Comparison of ENCODE assay signal across 18 cellular contexts in genomic region chr15:65374334-65374733, GRCh38. TPM values are rescaled to one million over a fixed set of nuclear protein-coding genes. Genes with fewer than 3 reads are reported as not detected.
DNase-seq lines count a peak whose midpoint lies in the region; ATAC-seq, FAIRE-seq and TF ChIP-seq lines count a peak whose summit lies in the region.
"Had no signal": no experiment of that assay in that cellular context is flagged by ENCODE, and none has a peak within 500 bp of the region (broad histone marks: within the 10 kb centered on the region; RNA-seq: fewer than 3 reads in every experiment).

No MANE protein-coding gene starts in this region.

- no peak for TF ChIP-seq EP300 in HepG2 (IDR thresholded peaks at IDR 0.05; ENCODE audit: low read depth in 2 of 2, low read length in 2 of 2)
- TF ChIP-seq EP300 in HepG2 (CRISPR knock-in tag; IDR thresholded peaks at IDR 0.05; ENCODE audit: borderline replicate concordance): no peak

- 91% methylated on average over 3 of the region's 3 CpGs for WGBS in HepG2 (ENCODE audit: low lambda C conversion rate)
- WGBS in right lobe of liver (ENCODE audit: insufficient coverage, low coverage, low lambda C conversion rate, missing lambda C conversion rate): 55% methylated on average over 3 of the region's 3 CpGs

- no peak for TF ChIP-seq RAD21 in HepG2 (CRISPR knock-in tag; IDR thresholded peaks at IDR 0.05)

- H3K9me3 ChIP-seq in HepG2 (ENCODE audit: low read length) (no peaks in the 10 kb centered on the region), right lobe of liver (no peaks in the 10 kb centered on the region)

- POLR2A ChIA-PET in HepG2 (lab: Yijun Ruan, JAX): interaction anchor here (0.6 to 0.9 kb wide), 3 partner anchors 8 to 31 kb away, joined by 3 to 4 read pairs (median 4); no protein-coding TSS in a partner anchor

- peak overlapping the region; percentile 21 for H3K4me2 ChIP-seq in HepG2 (ENCODE audit: low read depth, low read length)

- H3K27ac Mint-ChIP-seq in neural crest cell (ENCODE audit: unreplicated experiment): peak overlapping the region; percentile 84
- no peak overlapping the region for H3K27ac Mint-ChIP-seq in activated CD4-positive, alpha-beta T cell treated with anti-CD3 and anti-CD28 coated beads, Interleukin-2, amount 10 ng/mL, durations not matched to agents 24 days and 14 days
- H3K27ac Mint-ChIP-seq: CD14-positive monocyte; CD8-positive, alpha-beta T cell had no signal

- H3K27me3 Mint-ChIP-seq in neural crest cell (ENCODE audit: low read depth): no peaks in the 10 kb centered on the region
- H3K27me3 Mint-ChIP-seq in activated CD4-positive, alpha-beta T cell treated with anti-CD3 and anti-CD28 coated beads, Interleukin-2, amount 10 ng/mL, durations not matched to agents 24 days and 14 days: peaks cover 52% of the 10 kb centered on the region

- H3K4me3 Mint-ChIP-seq in neural crest cell: peak overlapping the region; percentile 95
- no peak overlapping the region for H3K4me3 Mint-ChIP-seq in activated CD4-positive, alpha-beta T cell treated with anti-CD3 and anti-CD28 coated beads, Interleukin-2, amount 10 ng/mL, durations not matched to agents 24 days and 14 days
- H3K4me3 Mint-ChIP-seq: CD8-positive, alpha-beta T cell had no signal

- ATAC-seq in HepG2: no peak
- ATAC-seq in right lobe of liver: no peak
- ATAC-seq: CD8-positive, alpha-beta T cell; HCT116 had no signal

- H4K20me1 ChIP-seq in HepG2 (ENCODE audit: insufficient read depth, low read length): no peaks in the 10 kb centered on the region

- CTCF ChIA-PET in HepG2 (lab: Yijun Ruan, JAX; ENCODE audit: low intra/inter-chr PET ratio, low total read pairs): no interaction called here

- FAIRE-seq in HepG2 (lab: Jason Lieb, UNC) (no peak), urothelium cell line (lab: Jason Lieb, UNC) (no peak)
- FAIRE-seq: H54 had no signal

- no peak overlapping the region for H3K9ac ChIP-seq in HepG2 (ENCODE audit: insufficient read depth, low read depth, low read length)
- H3K9ac ChIP-seq: GM23248 had no signal

- H3K27ac ChIP-seq in HepG2 (ENCODE audit: extremely low read length, insufficient read depth, low read length) (no peak overlapping the region), right lobe of liver (no peak overlapping the region)
- H3K27ac ChIP-seq: 22Rv1, GM23248 had no signal

- DNase-seq in HepG2 (ENCODE audit: low spot score) (no peak), right lobe of liver (no peak), epithelial cell of esophagus (ENCODE audit: low read depth) (peak; percentile 26), neural crest cell (ENCODE audit: low read depth, low spot score) (no peak), globus pallidus (ENCODE audit: low spot score) (no peak), urothelium cell line (ENCODE audit: low spot score) (no peak), NCI-H146 treated with DMSO at 0.1 percent for 48 hours (lab: John Stamatoyannopoulos, UW; ENCODE audit: unreplicated experiment) (no peak)
- no peak for DNase-seq in activated CD4-positive, alpha-beta T cell treated with anti-CD3 and anti-CD28 coated beads, Interleukin-2, amount 10 ng/mL, durations not matched to agents 24 days and 14 days
- DNase-seq: CD8-positive, alpha-beta T cell; COR-L47; DMS53; GF-D8; GM23248 had no signal

- intact Hi-C loops in HepG2 (cut with micrococcal nuclease; ENCODE audit: unreplicated experiment) (no loop called here), right lobe of liver (cut with DNase I) (no loop called here)
- intact Hi-C loops in activated CD4-positive, alpha-beta T cell treated with anti-CD3 and anti-CD28 coated beads, Interleukin-2, amount 10 ng/mL, durations not matched to agents 24 days and 14 days (cut with micrococcal nuclease): no loop called here

- no peaks in the 10 kb centered on the region for H3K9me3 Mint-ChIP-seq in neural crest cell
- no peaks in the 10 kb centered on the region for H3K9me3 Mint-ChIP-seq in activated CD4-positive, alpha-beta T cell treated with anti-CD3 and anti-CD28 coated beads, Interleukin-2, amount 10 ng/mL, durations not matched to agents 24 days and 14 days
- H3K9me3 Mint-ChIP-seq: CD8-positive, alpha-beta T cell had no signal

- peaks cover 65% of the 10 kb centered on the region for H3K4me1 Mint-ChIP-seq in neural crest cell
- H3K4me1 Mint-ChIP-seq in activated CD4-positive, alpha-beta T cell treated with anti-CD3 and anti-CD28 coated beads, Interleukin-2, amount 10 ng/mL, durations not matched to agents 24 days and 14 days: peaks cover 9% of the 10 kb centered on the region

- TF ChIP-seq POLR2A in HepG2 (IDR thresholded peaks at IDR 0.05; ENCODE audit: insufficient read depth in 1 of 2, low read depth in 2 of 2, low read length in 2 of 2): no peak
- no peak for TF ChIP-seq POLR2A in right lobe of liver (IDR thresholded peaks at IDR 0.05)

- peaks cover 19% of the 10 kb centered on the region for H3K36me3 Mint-ChIP-seq in neural crest cell (ENCODE audit: low read depth)
- no peaks in the 10 kb centered on the region for H3K36me3 Mint-ChIP-seq in activated CD4-positive, alpha-beta T cell treated with anti-CD3 and anti-CD28 coated beads, Interleukin-2, amount 10 ng/mL, durations not matched to agents 24 days and 14 days (ENCODE audit: low read depth)
- H3K36me3 Mint-ChIP-seq: CD8-positive, alpha-beta T cell had no signal

- H3K27me3 ChIP-seq in HepG2 (ENCODE audit: control insufficient read depth in 1 of 2, insufficient read depth in 2 of 2, low read length in 2 of 2) (no peaks in the 10 kb centered on the region; a peak in 1 of 5 replicates), right lobe of liver (peaks cover 0 to 28% of the 10 kb centered on the region in 2 donors)

- H3K36me3 ChIP-seq in HepG2 (replicated peaks in 1 of 2; ENCODE audit: control insufficient read depth in 1 of 2, insufficient read depth in 2 of 2, low read length in 2 of 2) (peaks cover 14 to 48% of the 10 kb centered on the region in 2 experiments; a peak in 4 of 5 replicates), right lobe of liver (no peaks in the 10 kb centered on the region)

- no peak overlapping the region for H2AFZ ChIP-seq in HepG2 (ENCODE audit: low read length)
- H2AFZ ChIP-seq: GM23248 had no signal

- peaks cover 76% of the 10 kb centered on the region for H3K4me1 ChIP-seq in HepG2 (ENCODE audit: insufficient read depth, low read length)
- peaks cover 0 to 10% (median 2%) of the 10 kb centered on the region in 4 donors for H3K4me1 ChIP-seq in right lobe of liver

- in situ Hi-C loops in HepG2 (cut with HindIII; ENCODE audit: extremely low pct_ligation_motif_present, low pct_unique_long_range_greater_than_20kb): no loop called here

- TF ChIP-seq CTCF in HepG2 (CRISPR knock-in tag; IDR thresholded peaks at IDR 0.05) (no peak), right lobe of liver (IDR thresholded peaks at IDR 0.05) (no peak), epithelial cell of esophagus (IDR thresholded peaks at IDR 0.05; ENCODE audit: insufficient read depth, low read depth, low read length, missing control alignments) (no peak), neural crest cell (conservative IDR thresholded peaks at IDR 0.05) (no peak)

- no TSS peak for BruUV-seq in HepG2 (replicated peaks; lab: Mats Ljungman, UMichigan)

- peaks cover 50% of the 10 kb centered on the region for H3K79me2 ChIP-seq in HepG2 (ENCODE audit: insufficient read depth, low read length)

- H3K4me3 ChIP-seq in HepG2 (replicated peaks in 1 of 3; ENCODE audit: insufficient read depth in 1 of 3, low read depth in 2 of 3, low read length in 3 of 3): no peak overlapping the region
- H3K4me3 ChIP-seq in right lobe of liver: no peak overlapping the region
- H3K4me3 ChIP-seq in epithelial cell of esophagus (ENCODE audit: low read length): no peak overlapping the region
- H3K4me3 ChIP-seq: GM23248 had no signal

RNA-seq across cellular contexts. Expression of gene IGDCC3, which starts 3.5 kb away (rescaled TPM):
- total RNA-seq in HepG2 (2016; rRNA removed; fragmentation: Illumina TruSeq; extraction: Trizol) (31.2 and 51.8 TPM in 2 replicates), right lobe of liver (not detected), neural crest cell (298 and 300 TPM in 2 replicates)
- 9.5 and 9.8 TPM in 2 replicates for total RNA-seq in HepG2 (2016; cell fraction: cytosol; rRNA removed; fragmentation: Illumina TruSeq; extraction: Trizol; ENCODE audit: low read depth)
- 29.4 and 52.8 TPM in 2 replicates for total RNA-seq in HepG2 (2016; cell fraction: insoluble cytoplasmic fraction; rRNA removed; fragmentation: Illumina TruSeq; extraction: Trizol)
- 40.5 and 40.6 TPM in 2 replicates for total RNA-seq in HepG2 (2016; cell fraction: membrane; rRNA removed; fragmentation: Illumina TruSeq; extraction: Trizol)
- 59.8 and 72.1 TPM in 2 replicates for total RNA-seq in HepG2 (2016; cell fraction: nucleus; rRNA removed; fragmentation: Illumina TruSeq; extraction: Trizol)
- 30.1 and 35.7 TPM in 2 replicates for polyA plus RNA-seq in HepG2 (2011; rRNA removed)
- polyA plus RNA-seq in HepG2 (2011; cell fraction: cytosol; rRNA removed): 21.8 and 38.4 TPM in 2 replicates
- 46.7 and 64.4 TPM in 2 replicates for polyA plus RNA-seq in HepG2 (2011; cell fraction: nucleus; rRNA removed)
- 27.1 and 28.5 TPM in 2 replicates for polyA plus RNA-seq in HepG2 (2012)
- 14.9 and 15.4 TPM in 2 replicates for polyA plus RNA-seq in HepG2 (2016; cell fraction: cytosol; fragmentation: Illumina TruSeq; extraction: Trizol; ENCODE audit: low read depth)
- polyA plus RNA-seq in HepG2 (2016; cell fraction: insoluble cytoplasmic fraction; fragmentation: Illumina TruSeq; extraction: Trizol; ENCODE audit: low read depth): 40.4 and 49.0 TPM in 2 replicates
- polyA plus RNA-seq in HepG2 (2016; cell fraction: membrane; fragmentation: Illumina TruSeq; extraction: Trizol; ENCODE audit: low read depth): 39.5 and 45.0 TPM in 2 replicates
- polyA plus RNA-seq in HepG2 (2016; cell fraction: nucleus; fragmentation: Illumina TruSeq; extraction: Trizol; ENCODE audit: insufficient read depth, low read depth): 130 and 131 TPM in 2 replicates
- polyA minus RNA-seq in HepG2 (2011; rRNA and poly(A)+ RNA removed; ENCODE audit: low replicate concordance): 0.07 and 131 TPM in 2 replicates
- polyA minus RNA-seq in HepG2 (2011; cell fraction: cytosol; rRNA and poly(A)+ RNA removed): 57.3 and 61.0 TPM in 2 replicates
- polyA minus RNA-seq in HepG2 (2011; cell fraction: nucleus; rRNA and poly(A)+ RNA removed): 23.1 and 27.6 TPM in 2 replicates
- total RNA-seq in activated CD4-positive, alpha-beta T cell treated with anti-CD3 and anti-CD28 coated beads, Interleukin-2, amount 10 ng/mL, durations not matched to agents 24 days and 14 days: not detected in 2 replicates
- total RNA-seq: CD8-positive, alpha-beta T cell; GM23248 had no signal
- polyA plus RNA-seq: BJ, CD14-positive monocyte, GM23248 had no signal

RNA-seq across cellular contexts. Expression of gene IGDCC4, which starts 48.4 kb away (rescaled TPM):
- total RNA-seq in HepG2 (2016; rRNA removed; fragmentation: Illumina TruSeq; extraction: Trizol): 0.87 and 1.1 TPM in 2 replicates
- 0.09 and 0.30 TPM in 2 replicates for total RNA-seq in HepG2 (2016; cell fraction: cytosol; rRNA removed; fragmentation: Illumina TruSeq; extraction: Trizol; ENCODE audit: low read depth)
- 0.76 and 0.89 TPM in 2 replicates for total RNA-seq in HepG2 (2016; cell fraction: insoluble cytoplasmic fraction; rRNA removed; fragmentation: Illumina TruSeq; extraction: Trizol)
- 0.46 and 0.55 TPM in 2 replicates for total RNA-seq in HepG2 (2016; cell fraction: membrane; rRNA removed; fragmentation: Illumina TruSeq; extraction: Trizol)
- total RNA-seq in HepG2 (2016; cell fraction: nucleus; rRNA removed; fragmentation: Illumina TruSeq; extraction: Trizol): 1.1 and 1.5 TPM in 2 replicates
- 0.39 and 0.55 TPM in 2 replicates for polyA plus RNA-seq in HepG2 (2011; rRNA removed)
- polyA plus RNA-seq in HepG2 (2011; cell fraction: cytosol; rRNA removed): 0.42 and 0.45 TPM in 2 replicates
- 1.8 and 2.0 TPM in 2 replicates for polyA plus RNA-seq in HepG2 (2011; cell fraction: nucleus; rRNA removed)
- polyA plus RNA-seq in HepG2 (2012): 0.30 and 0.49 TPM in 2 replicates
- 0.12 and 0.17 TPM in 2 replicates for polyA plus RNA-seq in HepG2 (2016; cell fraction: cytosol; fragmentation: Illumina TruSeq; extraction: Trizol; ENCODE audit: low read depth)
- 1.1 and 1.3 TPM in 2 replicates for polyA plus RNA-seq in HepG2 (2016; cell fraction: insoluble cytoplasmic fraction; fragmentation: Illumina TruSeq; extraction: Trizol; ENCODE audit: low read depth)
- polyA plus RNA-seq in HepG2 (2016; cell fraction: membrane; fragmentation: Illumina TruSeq; extraction: Trizol; ENCODE audit: low read depth): 0.44 and 0.58 TPM in 2 replicates
- 2.5 and 2.7 TPM in 2 replicates for polyA plus RNA-seq in HepG2 (2016; cell fraction: nucleus; fragmentation: Illumina TruSeq; extraction: Trizol; ENCODE audit: insufficient read depth, low read depth)
- polyA minus RNA-seq in HepG2 (2011; rRNA and poly(A)+ RNA removed; ENCODE audit: low replicate concordance): 0.56 and 0.68 TPM in 2 replicates
- 0.59 and 0.79 TPM in 2 replicates for polyA minus RNA-seq in HepG2 (2011; cell fraction: cytosol; rRNA and poly(A)+ RNA removed)
- polyA minus RNA-seq in HepG2 (2011; cell fraction: nucleus; rRNA and poly(A)+ RNA removed): 0.64 and 1.5 TPM in 2 replicates
- under 1 TPM in 1 of 6 experiments, not detected in 5; 0.02 TPM for total RNA-seq in right lobe of liver
- 19.8 and 19.9 TPM in 2 replicates for total RNA-seq in neural crest cell
- 0.19 and 0.26 TPM in 2 replicates for total RNA-seq in activated CD4-positive, alpha-beta T cell treated with anti-CD3 and anti-CD28 coated beads, Interleukin-2, amount 10 ng/mL, durations not matched to agents 24 days and 14 days
- polyA plus RNA-seq: CD14-positive monocyte had no signal

Comparison
In these comparisons a context has a peak if more than half of its experiments do, and no peak if none do; other contexts are left out.
1. RNA of gene IGDCC3, which starts 3.5 kb away (total RNA-seq): 298 to 300 TPM in neural crest cell and 9.5 to 72.1 TPM in HepG2; not detected in right lobe of liver and not detected in activated CD4-positive, alpha-beta T cell treated with anti-CD3 and anti-CD28 coated beads, Interleukin-2, amount 10 ng/mL, durations not matched to agents 24 days and 14 days; every median in the first group is over 10 times any median in the second.